16 cellular contexts compared by ENCODE assay signal in the genomic region with DNA sequence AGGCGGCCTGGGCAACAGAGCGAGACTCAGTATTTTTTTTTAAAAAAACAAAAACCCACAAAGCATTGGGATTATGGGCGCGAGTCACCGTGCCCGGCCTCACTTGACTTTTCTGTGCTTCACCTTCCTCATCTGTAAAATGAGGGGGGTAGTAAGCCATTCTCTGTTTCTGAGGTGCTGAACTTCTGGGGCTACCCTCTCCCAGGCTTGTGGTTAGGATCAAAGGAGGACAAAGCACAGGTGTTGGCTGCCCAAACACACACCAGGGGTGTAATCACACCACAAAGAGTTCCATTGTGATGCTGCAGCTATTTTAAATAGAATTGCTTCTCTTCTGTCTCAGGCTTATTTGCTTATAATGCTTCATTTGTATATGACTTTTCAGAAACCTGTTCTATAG. TPM values are rescaled to one million over a fixed set of nuclear protein-coding genes. Genes with fewer than 3 reads are reported as not detected.
DNase-seq lines count a peak whose midpoint lies in the region; ATAC-seq, FAIRE-seq and TF ChIP-seq lines count a peak whose summit lies in the region.
"Had no signal": no experiment of that assay in that cellular context is flagged by ENCODE, and none has a peak within 500 bp of the region (broad histone marks: within the 10 kb centered on the region; RNA-seq: fewer than 3 reads in every experiment).

No MANE protein-coding gene starts in this region.

- H3F3A ChIP-seq in GM23338 (replicated peaks; ENCODE audit: low read depth): no peaks in the 10 kb centered on the region

- no peaks in the 10 kb centered on the region for H3K9me2 ChIP-seq in GM23338 (ENCODE audit: insufficient read depth)

- no peak for TF ChIP-seq CTCF in GM23338 (conservative IDR thresholded peaks at IDR 0.05; ENCODE audit: low read depth in 2 of 2)

- ATAC-seq in GM23338 (peak; percentile 46), HG03439 (IDR thresholded peaks at IDR 0.05; ENCODE audit: unreplicated experiment) (peak; percentile 42), Right ventricle myocardium superior (ENCODE audit: poor library complexity) (no peak)
- ATAC-seq in stimulated activated naive B cell treated with anti-CD40 and anti-IgM and Interleukin-4, amounts not matched to agents 10 μg/mL and 1 μg/mL and 100 μg/mL, for 72 hours (replicated peaks): peak; percentile 42 to 61
- ATAC-seq: foreskin keratinocyte; left ventricle myocardium superior; stimulated activated effector memory CD8-positive, alpha-beta T cell treated with anti-CD3 and anti-CD28 coated beads, Interleukin-12 subunit alpha, Interleukin-12 subunit beta, amount 100 ng/mL, for 72 hours; T-helper 17 cell had no signal

- H3K79me2 ChIP-seq in GM23338 (replicated peaks; ENCODE audit: insufficient read depth): no peaks in the 10 kb centered on the region

- intact Hi-C loops in Right ventricle myocardium superior (cut with DNase I): no loop called here

- H3K4me2 ChIP-seq in GM23338: no peak overlapping the region

- H3K36me3 ChIP-seq in GM23338 (ENCODE audit: insufficient read depth): no peaks in the 10 kb centered on the region
- H3K36me3 ChIP-seq: adrenal gland had no signal

- H3K4me1 Mint-ChIP-seq in T-helper 2 cell treated with Interferon-gamma antibody and Interleukin-4, amounts not matched to agents 5 μg/mL and 100 μg/mL, for 36 hours (ENCODE audit: low read depth): peaks cover 38% of the 10 kb centered on the region
- H3K4me1 Mint-ChIP-seq in GM23338: peaks cover 14% of the 10 kb centered on the region
- peaks cover 22 to 61% of the 10 kb centered on the region in 2 donors for H3K4me1 Mint-ChIP-seq in stimulated activated naive B cell treated with anti-CD40 and anti-IgM and Interleukin-4, amounts not matched to agents 10 μg/mL and 1 μg/mL and 100 μg/mL, for 72 hours

- FAIRE-seq in RCC 7860 (lab: Jason Lieb, UNC): no peak

- no peaks in the 10 kb centered on the region for H3K27me3 Mint-ChIP-seq in T-helper 2 cell treated with Interferon-gamma antibody and Interleukin-4, amounts not matched to agents 5 μg/mL and 100 μg/mL, for 36 hours (ENCODE audit: low read depth)
- peaks cover 61% of the 10 kb centered on the region for H3K27me3 Mint-ChIP-seq in GM23338 (ENCODE audit: insufficient read depth, low read depth, poor library complexity)
- H3K27me3 Mint-ChIP-seq in stimulated activated naive B cell treated with anti-CD40 and anti-IgM and Interleukin-4, amounts not matched to agents 10 μg/mL and 1 μg/mL and 100 μg/mL, for 72 hours: peaks cover 9 to 20% of the 10 kb centered on the region in 2 donors
- H3K27me3 Mint-ChIP-seq: T-helper 17 cell had no signal

- H4K20me1 ChIP-seq in GM23338 (replicated peaks; ENCODE audit: insufficient read depth): peaks cover 4% of the 10 kb centered on the region

- H3K4me3 ChIP-seq in GM23338: no peak overlapping the region
- H3K4me3 ChIP-seq: adrenal gland had no signal

- H3K27ac Mint-ChIP-seq in T-helper 2 cell treated with Interferon-gamma antibody and Interleukin-4, amounts not matched to agents 5 μg/mL and 100 μg/mL, for 36 hours: peak overlapping the region; percentile 10
- no peak overlapping the region for H3K27ac Mint-ChIP-seq in GM23338
- H3K27ac Mint-ChIP-seq in stimulated activated naive B cell treated with anti-CD40 and anti-IgM and Interleukin-4, amounts not matched to agents 10 μg/mL and 1 μg/mL and 100 μg/mL, for 72 hours: no peak overlapping the region
- H3K27ac Mint-ChIP-seq: stimulated activated effector memory CD8-positive, alpha-beta T cell treated with anti-CD3 and anti-CD28 coated beads, Interleukin-12 subunit alpha, Interleukin-12 subunit beta, amount 100 ng/mL, for 72 hours; T-helper 17 cell had no signal

- H3K4me3 Mint-ChIP-seq in T-helper 2 cell treated with Interferon-gamma antibody and Interleukin-4, amounts not matched to agents 5 μg/mL and 100 μg/mL, for 36 hours: no peak overlapping the region
- no peak overlapping the region for H3K4me3 Mint-ChIP-seq in GM23338
- H3K4me3 Mint-ChIP-seq in stimulated activated naive B cell treated with anti-CD40 and anti-IgM and Interleukin-4, amounts not matched to agents 10 μg/mL and 1 μg/mL and 100 μg/mL, for 72 hours: no peak overlapping the region
- H3K4me3 Mint-ChIP-seq: stimulated activated effector memory CD8-positive, alpha-beta T cell treated with anti-CD3 and anti-CD28 coated beads, Interleukin-12 subunit alpha, Interleukin-12 subunit beta, amount 100 ng/mL, for 72 hours; T-helper 17 cell had no signal

- H2AFZ ChIP-seq in GM23338: no peak overlapping the region

- peaks cover 55% of the 10 kb centered on the region for H3K27me3 ChIP-seq in GM23338 (ENCODE audit: insufficient read depth)
- H3K27me3 ChIP-seq: adrenal gland, neutrophil had no signal

- H3K4me1 ChIP-seq in GM23338 (ENCODE audit: insufficient read depth): no peaks in the 10 kb centered on the region; the same call in 1 of the 2 replicates
- H3K4me1 ChIP-seq: foreskin keratinocyte had no signal

- H3K9me3 Mint-ChIP-seq in T-helper 2 cell treated with Interferon-gamma antibody and Interleukin-4, amounts not matched to agents 5 μg/mL and 100 μg/mL, for 36 hours: no peaks in the 10 kb centered on the region
- no peaks in the 10 kb centered on the region; the same call in 2 of the 3 replicates for H3K9me3 Mint-ChIP-seq in GM23338
- H3K9me3 Mint-ChIP-seq in stimulated activated naive B cell treated with anti-CD40 and anti-IgM and Interleukin-4, amounts not matched to agents 10 μg/mL and 1 μg/mL and 100 μg/mL, for 72 hours: no peaks in the 10 kb centered on the region
- H3K9me3 Mint-ChIP-seq: stimulated activated effector memory CD8-positive, alpha-beta T cell treated with anti-CD3 and anti-CD28 coated beads, Interleukin-12 subunit alpha, Interleukin-12 subunit beta, amount 100 ng/mL, for 72 hours had no signal

- peaks cover 2% of the 10 kb centered on the region for H3K36me3 Mint-ChIP-seq in T-helper 2 cell treated with Interferon-gamma antibody and Interleukin-4, amounts not matched to agents 5 μg/mL and 100 μg/mL, for 36 hours (ENCODE audit: low read depth)
- H3K36me3 Mint-ChIP-seq in GM23338 (ENCODE audit: low read depth): no peaks in the 10 kb centered on the region
- H3K36me3 Mint-ChIP-seq in stimulated activated naive B cell treated with anti-CD40 and anti-IgM and Interleukin-4, amounts not matched to agents 10 μg/mL and 1 μg/mL and 100 μg/mL, for 72 hours: peaks cover 20 to 22% of the 10 kb centered on the region in 2 donors
- H3K36me3 Mint-ChIP-seq: stimulated activated effector memory CD8-positive, alpha-beta T cell treated with anti-CD3 and anti-CD28 coated beads, Interleukin-12 subunit alpha, Interleukin-12 subunit beta, amount 100 ng/mL, for 72 hours had no signal

- DNase-seq in T-helper 2 cell treated with Interferon-gamma antibody and Interleukin-4, amounts not matched to agents 5 μg/mL and 100 μg/mL, for 36 hours (ENCODE audit: low spot score): no peak
- DNase-seq in T-helper 2 cell (no peak), GM23338 (ENCODE audit: low spot score) (peak; percentile 54), Right ventricle myocardium superior (no peak), RCC 7860 (ENCODE audit: low spot score) (no peak)
- no peak for DNase-seq in stimulated activated naive B cell treated with anti-CD40 and anti-IgM and Interleukin-4, amounts not matched to agents 10 μg/mL and 1 μg/mL and 100 μg/mL, for 72 hours
- DNase-seq in stimulated activated CD4-positive, alpha-beta T cell treated with anti-CD3 and anti-CD28 coated beads, Interleukin-4, amount 100 ng/mL, for 4 hours: no peak
- DNase-seq: ACHN, adrenal gland, foreskin keratinocyte, left ventricle myocardium superior, NCI-H1092, T-helper 17 cell had no signal

- no peak overlapping the region for H3K27ac ChIP-seq in GM23338 (ENCODE audit: low read depth)
- H3K27ac ChIP-seq: adrenal gland, foreskin keratinocyte, neutrophil had no signal

TF ChIP-seq in GM23338, 12 proteins besides CTCF, POLR2A, EP300 and RAD21:
- TF ChIP-seq NANOG (IDR thresholded peaks at IDR 0.05; ENCODE audit: borderline replicate concordance) (peak; percentile 43; the same call in 1 of the 2 replicates), ETS1 (IDR thresholded peaks at IDR 0.05) (no peak)

RNA-seq across cellular contexts. Expression of gene INHBB, which starts 35.8 kb away (rescaled TPM):
- total RNA-seq in GM23338 (2014; rRNA removed; shearing (Covaris generic)): 0.16 and 0.21 TPM in 2 replicates
- 0.16 TPM in 1 of 2 replicates, not detected in the other for polyA plus RNA-seq in GM23338 (2016; fragmentation: Nextera tagmentation; extraction: Ambion mirVana)
- 8.2 TPM for total RNA-seq in Right ventricle myocardium superior
- total RNA-seq: foreskin keratinocyte, T-helper 17 cell had no signal
- polyA plus RNA-seq: foreskin keratinocyte had no signal

RNA-seq across cellular contexts. Expression of gene RALB, which starts 57.5 kb away (rescaled TPM):
- 16.4 and 17.4 TPM in 2 replicates for total RNA-seq in GM23338 (2014; rRNA removed; shearing (Covaris generic))
- polyA plus RNA-seq in GM23338 (2016; fragmentation: Nextera tagmentation; extraction: Ambion mirVana): 15.2 and 16.2 TPM in 2 replicates
- total RNA-seq in Right ventricle myocardium superior: 48.8 TPM
